ENCODE assay signal across 17 cellular contexts in the genomic region with DNA sequence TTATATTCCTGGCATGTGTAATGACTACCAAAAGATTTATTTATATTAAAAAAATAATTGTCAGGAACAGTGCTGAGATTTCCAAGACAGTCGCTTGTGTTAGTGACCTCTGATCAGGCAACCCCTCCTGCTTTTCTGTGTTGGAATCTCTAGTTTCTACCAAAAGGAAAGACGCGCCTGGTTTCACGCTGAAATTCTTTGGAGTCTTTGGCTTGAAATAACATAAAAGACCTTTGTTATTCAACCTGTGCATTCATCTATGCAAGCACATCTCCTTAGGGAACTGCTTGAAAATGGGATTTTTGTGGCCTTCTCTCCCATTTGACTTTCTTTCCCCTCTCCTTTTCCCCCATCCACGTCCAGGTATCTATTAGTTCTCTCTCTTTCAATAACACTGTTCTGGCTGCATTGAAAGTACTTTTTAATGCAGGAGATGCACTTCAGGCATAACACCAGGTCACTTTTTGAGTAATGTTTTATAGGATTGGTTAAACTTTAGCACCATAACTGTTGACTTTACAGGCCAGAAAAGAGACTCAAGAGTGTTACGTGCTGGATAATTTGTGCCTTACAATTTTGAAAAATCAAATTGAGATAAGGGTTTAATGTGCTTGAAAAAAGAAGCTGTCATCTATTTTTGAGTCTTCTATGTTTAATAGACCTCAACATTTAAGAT.
DNase-seq lines count a peak whose midpoint lies in the region; ATAC-seq and TF ChIP-seq lines count a peak whose summit lies in the region.
"Had no signal": no experiment of that assay in that cellular context is flagged by ENCODE, and none has a peak within 500 bp of the region (broad histone marks: within the 10 kb centered on the region; RNA-seq: fewer than 3 reads in every experiment).

No MANE protein-coding gene starts in this region.

- no peaks in the 10 kb centered on the region for H3K9me3 ChIP-seq in HUES48 (ENCODE audit: control insufficient read depth, insufficient read depth, low read length)
- no peaks in the 10 kb centered on the region for H3K9me3 ChIP-seq in thyroid gland
- H3K9me3 ChIP-seq in right lobe of liver = no peaks in the 10 kb centered on the region
- H3K9me3 ChIP-seq: Caco-2, MG63 had no signal

- no peaks in the 10 kb centered on the region for H3K9me3 Mint-ChIP-seq in activated CD8-positive, alpha-beta memory T cell treated with anti-CD3 and anti-CD28 coated beads, Interleukin-2, amount 10 ng/mL, durations not matched to agents 7 days and 5 days (ENCODE audit: low read depth)

- intact Hi-C loops in thyroid gland (cut with DNase I) (no loop called here), right lobe of liver (cut with DNase I) (no loop called here)

- 0 out of 2 replicates have a peak overlapping the region, but pooled peaks have one; percentile 10 for H3K4me3 ChIP-seq in HUES48 (ENCODE audit: low read depth, low read length)
- no peak overlapping the region for H3K4me3 ChIP-seq in thyroid gland (replicated peaks in 1 of 3)
- no peak overlapping the region for H3K4me3 ChIP-seq in right lobe of liver
- H3K4me3 ChIP-seq in mesendoderm (ENCODE audit: low read length) = no peak overlapping the region
- H3K4me3 ChIP-seq: MG63 had no signal

- H3K27ac Mint-ChIP-seq in activated CD8-positive, alpha-beta memory T cell treated with anti-CD3 and anti-CD28 coated beads, Interleukin-2, amount 10 ng/mL, durations not matched to agents 7 days and 5 days = no peak overlapping the region
- H3K27ac Mint-ChIP-seq: B cell; CD4-positive, CD25-positive, alpha-beta regulatory T cell had no signal

- H2AK5ac ChIP-seq in mesendoderm (ENCODE audit: low read length) = no peak overlapping the region

- no peak overlapping the region for H4K5ac ChIP-seq in mesendoderm (ENCODE audit: low read length)

- H3K4me1 ChIP-seq in HUES48 (ENCODE audit: control insufficient read depth, insufficient read depth, low read length) (peaks cover 33% of the 10 kb centered on the region), thyroid gland (peaks cover 5 to 6% of the 10 kb centered on the region in 2 donors), right lobe of liver (no peaks in the 10 kb centered on the region), mesendoderm (ENCODE audit: control insufficient read depth, low read depth, low read length) (no peaks in the 10 kb centered on the region)
- H3K4me1 ChIP-seq: Caco-2 had no signal

- TF ChIP-seq POLR2A in thyroid gland (IDR thresholded peaks at IDR 0.05) = no peak
- TF ChIP-seq POLR2A in right lobe of liver (IDR thresholded peaks at IDR 0.05) = no peak

- no peak overlapping the region for H3K23ac ChIP-seq in mesendoderm (ENCODE audit: low read length)

- H3K9ac ChIP-seq in HUES48 (ENCODE audit: low read depth, low read length) (no peak overlapping the region), mesendoderm (ENCODE audit: low read length) (no peak overlapping the region)

- H2BK5ac ChIP-seq in mesendoderm (ENCODE audit: low read length) = no peak overlapping the region

- ATAC-seq in right lobe of liver = no peak
- ATAC-seq in activated CD8-positive, alpha-beta memory T cell treated with anti-CD3 and anti-CD28 coated beads, Interleukin-2, amount 10 ng/mL, durations not matched to agents 7 days and 5 days = no peak

- CTCF ChIA-PET in activated CD8-positive, alpha-beta memory T cell treated with anti-CD3 and anti-CD28 coated beads, Interleukin-2, amount 10 ng/mL, durations not matched to agents 7 days and 5 days (lab: Charles Lee) = no interaction called here

- no peaks in the 10 kb centered on the region for H3K79me2 ChIP-seq in mesendoderm (ENCODE audit: control insufficient read depth, insufficient read depth, low read length)

- H3K4ac ChIP-seq in mesendoderm (ENCODE audit: low read depth, low read length) = no peak overlapping the region

- H4K8ac ChIP-seq in mesendoderm (ENCODE audit: low read depth, low read length) = no peak overlapping the region

- no peak overlapping the region for H3K18ac ChIP-seq in mesendoderm (ENCODE audit: low read length)

- TF ChIP-seq CTCF in thyroid gland (IDR thresholded peaks at IDR 0.05) (no peak), right lobe of liver (IDR thresholded peaks at IDR 0.05) (no peak)

- no peak overlapping the region for H2BK120ac ChIP-seq in mesendoderm (ENCODE audit: low read depth, low read length)

- H3K4me2 ChIP-seq in mesendoderm (ENCODE audit: low read length) = no peak overlapping the region

- H3K36me3 ChIP-seq in HUES48 (ENCODE audit: control insufficient read depth, insufficient read depth, low read length) (no peaks in the 10 kb centered on the region), thyroid gland (no peaks in the 10 kb centered on the region), right lobe of liver (no peaks in the 10 kb centered on the region), mesendoderm (ENCODE audit: control insufficient read depth, insufficient read depth, low read length) (no peaks in the 10 kb centered on the region)
- H3K36me3 ChIP-seq: MG63 had no signal

- H3K4me3 Mint-ChIP-seq in activated CD8-positive, alpha-beta memory T cell treated with anti-CD3 and anti-CD28 coated beads, Interleukin-2, amount 10 ng/mL, durations not matched to agents 7 days and 5 days = no peak overlapping the region
- H3K4me3 Mint-ChIP-seq: B cell; CD4-positive, CD25-positive, alpha-beta regulatory T cell had no signal

- 20 to 28% methylated on average over 6 of the region's 6 CpGs for WGBS in thyroid gland, 2 donors
- 37% methylated on average over 6 of the region's 6 CpGs for WGBS in right lobe of liver (ENCODE audit: insufficient coverage, low coverage, low lambda C conversion rate, missing lambda C conversion rate)
- no CpG with 5 or more reads among the region's 6 CpGs for WGBS in mesendoderm (ENCODE audit: extremely low coverage, insufficient coverage, low lambda C conversion rate)

- H3K27me3 ChIP-seq in HUES48 (ENCODE audit: control insufficient read depth, insufficient read depth, low read length) (no peaks in the 10 kb centered on the region), thyroid gland (no peaks in the 10 kb centered on the region), right lobe of liver (no peaks in the 10 kb centered on the region), mesendoderm (ENCODE audit: insufficient read depth, low read length, poor library complexity) (no peaks in the 10 kb centered on the region)
- H3K27me3 ChIP-seq: MG63 had no signal

- H3K79me1 ChIP-seq in mesendoderm (ENCODE audit: low read length) = no peaks in the 10 kb centered on the region

- H3K56ac ChIP-seq in mesendoderm (ENCODE audit: low read length) = no peak overlapping the region

- peaks cover 3% of the 10 kb centered on the region for H3K27me3 Mint-ChIP-seq in activated CD8-positive, alpha-beta memory T cell treated with anti-CD3 and anti-CD28 coated beads, Interleukin-2, amount 10 ng/mL, durations not matched to agents 7 days and 5 days
- H3K27me3 Mint-ChIP-seq: CD4-positive, CD25-positive, alpha-beta regulatory T cell had no signal

- DNase-seq in glomerular visceral epithelial cell (ENCODE audit: extremely low spot score) = peak; percentile 6
- peak; percentile 43 for DNase-seq in kidney tubule cell (ENCODE audit: low spot score)
- peak; percentile 21 to 44 for DNase-seq in thyroid gland
- no peak for DNase-seq in right lobe of liver
- no peak for DNase-seq in mesendoderm
- DNase-seq in activated CD8-positive, alpha-beta memory T cell treated with anti-CD3 and anti-CD28 coated beads, Interleukin-2, amount 10 ng/mL, durations not matched to agents 7 days and 5 days = no peak
- DNase-seq: Caco-2; CD4-positive, CD25-positive, alpha-beta regulatory T cell; HCEC 1CT; MG63; NCI-H1092 treated with DMSO at 0.1 percent for 48 hours; NCI-H187; NCI-H2171; NCI-H748 treated with DMSO at 0.1 percent for 48 hours had no signal

- peak overlapping the region; percentile 11 for H3K27ac ChIP-seq in HUES48 (ENCODE audit: low read depth, low read length)
- H3K27ac ChIP-seq in thyroid gland = peak overlapping the region in 2 of 3 donors; percentile 21 to 34
- no peak overlapping the region for H3K27ac ChIP-seq in right lobe of liver
- no peak overlapping the region for H3K27ac ChIP-seq in mesendoderm (ENCODE audit: low read depth, low read length)
- H3K27ac ChIP-seq: RWPE1 had no signal

- no peaks in the 10 kb centered on the region for H3K4me1 Mint-ChIP-seq in activated CD8-positive, alpha-beta memory T cell treated with anti-CD3 and anti-CD28 coated beads, Interleukin-2, amount 10 ng/mL, durations not matched to agents 7 days and 5 days
- H3K4me1 Mint-ChIP-seq: B cell; CD4-positive, CD25-positive, alpha-beta regulatory T cell had no signal

- no peak overlapping the region for H2BK15ac ChIP-seq in mesendoderm (replicated peaks; ENCODE audit: low read depth)

- H3K36me3 Mint-ChIP-seq in activated CD8-positive, alpha-beta memory T cell treated with anti-CD3 and anti-CD28 coated beads, Interleukin-2, amount 10 ng/mL, durations not matched to agents 7 days and 5 days = no peaks in the 10 kb centered on the region
- H3K36me3 Mint-ChIP-seq: CD4-positive, CD25-positive, alpha-beta regulatory T cell had no signal

Comparison
In these comparisons a context has a peak if more than half of its experiments do, and no peak if none do; other contexts are left out.
1. H3K27ac ChIP-seq: peak in HUES48 (single experiment) and thyroid gland (2 of 3); none in right lobe of liver (0 of 3) and mesendoderm (single experiment).
2. DNase-seq: peak in glomerular visceral epithelial cell (single experiment), kidney tubule cell (single experiment) and thyroid gland (2 of 2); none in right lobe of liver (0 of 3), mesendoderm (single experiment) and activated CD8-positive, alpha-beta memory T cell treated with anti-CD3 and anti-CD28 coated beads, Interleukin-2, amount 10 ng/mL, durations not matched to agents 7 days and 5 days (single experiment).